Comparison of ENCODE assay signal across 10 cellular contexts in the genomic region with DNA sequence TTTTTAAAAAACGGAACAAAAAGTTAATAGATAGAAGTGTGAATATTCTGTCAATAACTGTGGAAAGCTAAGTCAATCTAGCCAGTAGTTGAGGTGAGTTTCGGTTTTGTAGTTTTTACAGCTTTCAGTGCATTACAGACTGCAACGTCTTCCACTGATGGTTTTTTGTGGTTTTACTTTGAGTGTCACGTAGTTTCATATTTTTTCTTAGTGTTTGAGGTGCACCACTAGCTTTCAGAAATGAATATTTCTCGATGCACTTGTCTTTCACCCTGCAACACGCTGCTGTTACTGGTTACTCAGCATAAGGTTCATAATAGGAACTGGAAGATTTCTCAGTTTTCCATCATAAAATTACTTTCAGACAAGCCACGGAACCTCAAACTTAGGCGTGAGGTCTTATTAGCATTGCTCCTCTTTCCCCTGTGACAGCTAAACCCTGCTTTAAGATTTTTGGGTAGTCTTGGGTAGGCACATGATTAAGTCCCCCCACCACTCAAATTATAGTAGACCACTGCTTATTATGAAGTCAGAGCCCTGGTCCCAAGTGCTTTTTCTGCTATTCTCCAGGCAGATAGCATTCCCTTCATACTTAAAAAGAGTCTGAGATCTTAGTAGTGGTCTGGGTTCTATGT.
DNase-seq lines count a peak whose midpoint lies in the region; ATAC-seq and TF ChIP-seq lines count a peak whose summit lies in the region.
"Had no signal": no experiment of that assay in that cellular context is flagged by ENCODE, and none has a peak within 500 bp of the region (broad histone marks: within the 10 kb centered on the region; RNA-seq: fewer than 3 reads in every experiment).

No MANE protein-coding gene starts in this region.

- H3K36me3 ChIP-seq in mucosa of descending colon (ENCODE audit: low read depth) (no peaks in the 10 kb centered on the region), osteoblast (ENCODE audit: insufficient read depth, low read length) (no peaks in the 10 kb centered on the region)
- H3K36me3 ChIP-seq: BLaER1 treated with 17β-estradiol and CSF1 and Interleukin-3, amounts not matched to agents 10 nM and 100 nM had no signal

- no peak overlapping the region for H3K4me2 ChIP-seq in osteoblast (ENCODE audit: insufficient read depth, low read length)
- H3K4me2 ChIP-seq: BLaER1 treated with 17β-estradiol and CSF1 and Interleukin-3, amounts not matched to agents 10 nM and 100 nM had no signal

- TF ChIP-seq CTCF in mucosa of descending colon (IDR thresholded peaks at IDR 0.05) (no peak), osteoblast (IDR thresholded peaks at IDR 0.05; ENCODE audit: extremely low read depth, low read depth, low read length) (no peak)

- peak; percentile 10 for DNase-seq in activated naive CD4-positive, alpha-beta T cell treated with Interleukin-2 at 50 U/mL for 16 hours
- no peak for DNase-seq in activated naive CD4-positive, alpha-beta T cell (lab: John Stamatoyannopoulos, UW)
- no peak for DNase-seq in mucosa of descending colon
- DNase-seq in osteoblast (ENCODE audit: insufficient read length, low spot score, missing footprints): no peak
- DNase-seq in medulla oblongata (ENCODE audit: extremely low spot score): no peak
- DNase-seq in HK-2 (ENCODE audit: unreplicated experiment): no peak
- DNase-seq: naive thymus-derived CD8-positive, alpha-beta T cell had no signal

- intact Hi-C loops in mucosa of descending colon (cut with DNase I, micrococcal nuclease): no loop called here

- H3K9me3 ChIP-seq in mucosa of descending colon (no peaks in the 10 kb centered on the region), osteoblast (ENCODE audit: low read depth, low read length) (no peaks in the 10 kb centered on the region)
- H3K9me3 ChIP-seq: BLaER1 treated with 17β-estradiol and CSF1 and Interleukin-3, amounts not matched to agents 10 nM and 100 nM had no signal

- H3K4me1 ChIP-seq in mucosa of descending colon (ENCODE audit: low read depth) (no peaks in the 10 kb centered on the region), osteoblast (ENCODE audit: insufficient read depth, low read length) (no peaks in the 10 kb centered on the region)
- H3K4me1 ChIP-seq: BLaER1 treated with 17β-estradiol and CSF1 and Interleukin-3, amounts not matched to agents 10 nM and 100 nM had no signal

- no peak overlapping the region for H3K27ac ChIP-seq in osteoblast (ENCODE audit: low read depth, low read length)
- H3K27ac ChIP-seq: BLaER1 treated with 17β-estradiol and CSF1 and Interleukin-3, amounts not matched to agents 10 nM and 100 nM had no signal

- ATAC-seq in GM21723 (IDR thresholded peaks at IDR 0.05; ENCODE audit: unreplicated experiment): peak; percentile 98
- ATAC-seq in HG03469 (IDR thresholded peaks at IDR 0.05; ENCODE audit: unreplicated experiment): peak; percentile 99
- peak; percentile 12 for ATAC-seq in mucosa of descending colon

- no peaks in the 10 kb centered on the region for H3K79me2 ChIP-seq in osteoblast (ENCODE audit: insufficient read depth, low read length)

- no peak overlapping the region for H2AFZ ChIP-seq in osteoblast (ENCODE audit: low read length)

- no peaks in the 10 kb centered on the region for H4K20me1 ChIP-seq in osteoblast (ENCODE audit: insufficient read depth, low read length)
- H4K20me1 ChIP-seq: BLaER1 treated with 17β-estradiol and CSF1 and Interleukin-3, amounts not matched to agents 10 nM and 100 nM had no signal

- H3K27me3 ChIP-seq in osteoblast (ENCODE audit: insufficient read depth, low read length): no peaks in the 10 kb centered on the region
- H3K27me3 ChIP-seq: BLaER1 treated with 17β-estradiol and CSF1 and Interleukin-3, amounts not matched to agents 10 nM and 100 nM had no signal

- H3K4me3 ChIP-seq in mucosa of descending colon (no peak overlapping the region), osteoblast (ENCODE audit: insufficient read depth, low read length) (no peak overlapping the region)
- H3K4me3 ChIP-seq: BLaER1 treated with 17β-estradiol and CSF1 and Interleukin-3, amounts not matched to agents 10 nM and 100 nM had no signal

Comparison
In these comparisons a context has a peak if more than half of its experiments do, and no peak if none do; other contexts are left out.
1. ATAC-seq: peak in every context shown above with its lines; median percentile 99 in HG03469; 98 in GM21723; 12 in mucosa of descending colon.